6 cellular contexts compared by ENCODE assay signal in the genomic region with DNA sequence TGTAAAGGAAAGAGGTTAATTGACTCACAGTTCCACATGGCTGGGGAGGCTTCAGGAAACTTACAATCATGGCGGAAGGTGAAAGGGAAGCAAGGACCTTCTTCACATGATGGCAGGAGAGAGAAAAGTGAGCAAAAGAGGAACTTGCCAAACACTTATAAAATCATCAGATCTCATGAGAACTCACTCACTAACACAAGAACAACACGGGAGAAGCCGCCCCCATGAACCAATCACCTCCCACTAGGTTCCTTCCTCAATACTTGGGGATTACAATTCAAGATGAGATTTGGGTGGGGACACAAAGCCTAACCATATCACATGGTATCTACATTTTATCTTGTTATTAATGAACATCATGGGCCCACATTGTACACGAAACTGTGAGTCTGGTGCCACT. TPM values are rescaled to one million over a fixed set of nuclear protein-coding genes. Genes with fewer than 3 reads are reported as not detected.
"Had no signal": no experiment of that assay in that cellular context is flagged by ENCODE, and none has a peak within 500 bp of the region (broad histone marks: within the 10 kb centered on the region; RNA-seq: fewer than 3 reads in every experiment).

No MANE protein-coding gene starts in this region.

RNA-seq across cellular contexts. Expression of a gene that starts 51.7 kb away (rescaled TPM):
- total RNA-seq: GM23248, H4, H7, HepG2, HFFc6, HT1080 had no signal
- polyA plus RNA-seq: GM23248, HepG2 had no signal
